In genomic region chr18:30748541-30748940, GRCh38 we compare ENCODE assay signal across 22 cellular contexts.
"Had no signal": no experiment of that assay in that cellular context is flagged by ENCODE, and none has a peak within 500 bp of the region (broad histone marks: within the 10 kb centered on the region; RNA-seq: fewer than 3 reads in every experiment).

No MANE protein-coding gene starts in this region.

- ATAC-seq: activated CD8-positive, alpha-beta T cell treated with anti-CD3 and anti-CD28 coated beads, Interleukin-2, amount 10 ng/mL, durations not matched to agents 7 days and 5 days; activated T-cell treated with anti-CD3 and anti-CD28 coated beads, Interleukin-2, amount 50 U/mL, for 72 hours; body of pancreas; left ventricle myocardium superior; mucosa of descending colon; naive thymus-derived CD4-positive, alpha-beta T cell; pancreas; WTC11 had no signal

- H3K4me1 Mint-ChIP-seq: activated naive CD8-positive, alpha-beta T cell treated with anti-CD3 and anti-CD28 coated beads for 36 hours; memory B cell; naive thymus-derived CD4-positive, alpha-beta T cell had no signal

- FAIRE-seq: pancreas had no signal

- H3K27ac Mint-ChIP-seq: activated CD8-positive, alpha-beta T cell treated with anti-CD3 and anti-CD28 coated beads, Interleukin-2, amount 10 ng/mL, durations not matched to agents 7 days and 5 days; activated naive CD8-positive, alpha-beta T cell treated with anti-CD3 and anti-CD28 coated beads for 36 hours; activated T-cell treated with anti-CD3 and anti-CD28 coated beads, Interleukin-2, amount 50 U/mL, for 72 hours; memory B cell; naive thymus-derived CD4-positive, alpha-beta T cell; WTC11 had no signal

- H3K36me3 Mint-ChIP-seq: activated naive CD8-positive, alpha-beta T cell treated with anti-CD3 and anti-CD28 coated beads for 36 hours; memory B cell; naive thymus-derived CD4-positive, alpha-beta T cell; WTC11 had no signal

- DNase-seq: activated CD4-positive, alpha-beta T cell treated with anti-CD3 and anti-CD28 coated beads for 48 hours; activated CD8-positive, alpha-beta memory T cell treated with anti-CD3 and anti-CD28 coated beads, Interleukin-2, amount 50 U/mL, for 4 hours; activated CD8-positive, alpha-beta T cell treated with anti-CD3 and anti-CD28 coated beads, Interleukin-2, amount 10 ng/mL, durations not matched to agents 7 days and 5 days; activated gamma-delta T cell; activated naive CD8-positive, alpha-beta T cell treated with anti-CD3 and anti-CD28 coated beads for 36 hours; activated T-cell treated with anti-CD3 and anti-CD28 coated beads, Interleukin-2, amount 50 U/mL, for 72 hours; amygdala; body of pancreas; central memory CD4-positive, alpha-beta T cell; colonic mucosa; hypothalamus; left ventricle myocardium superior; mucosa of descending colon; naive thymus-derived CD4-positive, alpha-beta T cell; pancreas; stimulated activated CD4-positive, alpha-beta T cell treated with anti-CD3 and anti-CD28 coated beads, Interleukin-12 subunit alpha, Interleukin-12 subunit beta, amount 100 ng/mL, for 4 hours; stimulated activated CD4-positive, alpha-beta T cell treated with anti-CD3 and anti-CD28 coated beads, Interleukin-2, amount 100 ng/mL, for 48 hours; stimulated activated naive CD4-positive, alpha-beta T cell; substantia nigra; T1000 had no signal

- H3K4me3 Mint-ChIP-seq: activated CD8-positive, alpha-beta T cell treated with anti-CD3 and anti-CD28 coated beads, Interleukin-2, amount 10 ng/mL, durations not matched to agents 7 days and 5 days; activated naive CD8-positive, alpha-beta T cell treated with anti-CD3 and anti-CD28 coated beads for 36 hours; activated T-cell treated with anti-CD3 and anti-CD28 coated beads, Interleukin-2, amount 50 U/mL, for 72 hours; memory B cell; naive thymus-derived CD4-positive, alpha-beta T cell; WTC11 had no signal

- H3K27me3 Mint-ChIP-seq: activated naive CD8-positive, alpha-beta T cell treated with anti-CD3 and anti-CD28 coated beads for 36 hours; memory B cell; naive thymus-derived CD4-positive, alpha-beta T cell had no signal
